11 cellular contexts compared by ENCODE assay signal in genomic region chr16:15526097-15526496, GRCh38.
"Had no signal": no experiment of that assay in that cellular context is flagged by ENCODE, and none has a peak within 500 bp of the region (broad histone marks: within the 10 kb centered on the region; RNA-seq: fewer than 3 reads in every experiment).

No MANE protein-coding gene starts in this region.

- H3K4me2 ChIP-seq: GM23338 had no signal

- H3K4me3 ChIP-seq: GM23248, GM23338, HAP-1 had no signal

- DNase-seq: GM23248, GOT3, H7, H9, HCEC 1CT, HFFc6 had no signal

- H3K4me1 ChIP-seq: HAP-1 had no signal

- ATAC-seq: GM23338, HCT116 had no signal

- H3K9ac ChIP-seq: GM23248 had no signal

- FAIRE-seq: H1, H54 had no signal

- H3K9me3 ChIP-seq: HAP-1 had no signal

- H3K27ac ChIP-seq: GM23248 had no signal

- H2AFZ ChIP-seq: GM23248, GM23338 had no signal

- H3K36me3 ChIP-seq: HAP-1 had no signal
